17 cellular contexts compared by ENCODE assay signal in genomic region chr7:104958278-104958903, GRCh38. TPM values are rescaled to one million over a fixed set of nuclear protein-coding genes. Genes with fewer than 3 reads are reported as not detected.
DNase-seq lines count a peak whose midpoint lies in the region; ATAC-seq and TF ChIP-seq lines count a peak whose summit lies in the region.
"Had no signal": no experiment of that assay in that cellular context is flagged by ENCODE, and none has a peak within 500 bp of the region (broad histone marks: within the 10 kb centered on the region; RNA-seq: fewer than 3 reads in every experiment).

No MANE protein-coding gene starts in this region.

- peaks cover 16% of the 10 kb centered on the region for H3K4me1 Mint-ChIP-seq in activated naive CD4-positive, alpha-beta T cell treated with anti-CD3 and anti-CD28 coated beads, Interleukin-2, amount 50 U/mL, for 24 hours
- H3K4me1 Mint-ChIP-seq in activated naive CD4-positive, alpha-beta T cell treated with anti-CD3 and anti-CD28 coated beads for 36 hours (ENCODE audit: low read depth): peaks cover 23% of the 10 kb centered on the region

- 51 to 67% methylated on average over 4 of the region's 4 CpGs for WGBS in upper lobe of left lung, 2 donors

- TF ChIP-seq POLR2A in upper lobe of left lung (IDR thresholded peaks at IDR 0.05): no peak

- H3K9me3 ChIP-seq in mucosa of descending colon: no peaks in the 10 kb centered on the region
- no peaks in the 10 kb centered on the region for H3K9me3 ChIP-seq in upper lobe of left lung
- no peaks in the 10 kb centered on the region for H3K9me3 ChIP-seq in left lung

- no peak for TF ChIP-seq CTCF in coronary artery (IDR thresholded peaks at IDR 0.05)
- TF ChIP-seq CTCF in mucosa of descending colon (IDR thresholded peaks at IDR 0.05): no peak
- no peak for TF ChIP-seq CTCF in upper lobe of left lung (IDR thresholded peaks at IDR 0.05)
- no peak for TF ChIP-seq CTCF in left lung (IDR thresholded peaks at IDR 0.05)

- CTCF ChIA-PET in activated naive CD4-positive, alpha-beta T cell treated with anti-CD3 and anti-CD28 coated beads for 36 hours (lab: Charles Lee): interaction anchor here (0.6 kb wide), 1 partner anchor 1033 kb away, joined by 3 read pairs; no protein-coding TSS in a partner anchor

- H3K36me3 ChIP-seq in mucosa of descending colon (ENCODE audit: low read depth) (no peaks in the 10 kb centered on the region), upper lobe of left lung (no peaks in the 10 kb centered on the region), left lung (no peaks in the 10 kb centered on the region)

- H3K27ac ChIP-seq in coronary artery: peak overlapping the region; percentile 80 to 82
- H3K27ac ChIP-seq in upper lobe of left lung: peak overlapping the region in 3 of 4 donors; percentile 1 to 73 (median 49)
- H3K27ac ChIP-seq in left lung: peak overlapping the region in 1 of 2 donors; percentile 13
- H3K27ac ChIP-seq: PC-9, SK-N-MC had no signal

- H3K4me1 ChIP-seq in mucosa of descending colon (ENCODE audit: low read depth): peaks cover 33% of the 10 kb centered on the region
- H3K4me1 ChIP-seq in upper lobe of left lung: peaks cover 18 to 72% (median 38%) of the 10 kb centered on the region in 4 donors
- peaks cover 10 to 53% of the 10 kb centered on the region in 2 donors for H3K4me1 ChIP-seq in left lung

- peaks cover 1% of the 10 kb centered on the region for H3K36me3 Mint-ChIP-seq in activated naive CD4-positive, alpha-beta T cell treated with anti-CD3 and anti-CD28 coated beads, Interleukin-2, amount 50 U/mL, for 24 hours
- H3K36me3 Mint-ChIP-seq in activated naive CD4-positive, alpha-beta T cell treated with anti-CD3 and anti-CD28 coated beads for 36 hours (ENCODE audit: low read depth): peaks cover 7% of the 10 kb centered on the region

- no peak for TF ChIP-seq EP300 in upper lobe of left lung (IDR thresholded peaks at IDR 0.05)

- H3K4me3 ChIP-seq in coronary artery (no peak overlapping the region), mucosa of descending colon (no peak overlapping the region), upper lobe of left lung (no peak overlapping the region), left lung (no peak overlapping the region)
- H3K4me3 ChIP-seq: PC-9, SK-N-MC had no signal

- ATAC-seq in mucosa of descending colon: peak; percentile 12
- ATAC-seq in upper lobe of left lung (ENCODE audit: low FRiP score in 2 of 2): no peak
- ATAC-seq in left lung: no peak

- no peak overlapping the region for H3K4me3 Mint-ChIP-seq in activated naive CD4-positive, alpha-beta T cell treated with anti-CD3 and anti-CD28 coated beads, Interleukin-2, amount 50 U/mL, for 24 hours
- H3K4me3 Mint-ChIP-seq in activated naive CD4-positive, alpha-beta T cell treated with anti-CD3 and anti-CD28 coated beads for 36 hours: no peak overlapping the region
- H3K4me3 Mint-ChIP-seq: endodermal cell had no signal

- DNase-seq in activated naive CD4-positive, alpha-beta T cell treated with anti-CD3 and anti-CD28 coated beads for 36 hours: no peak
- DNase-seq in coronary artery (ENCODE audit: low spot score): no peak
- peak in 1 of 3 donors; percentile 63 for DNase-seq in mucosa of descending colon
- no peak for DNase-seq in upper lobe of left lung
- DNase-seq in left lung: no peak
- DNase-seq in SKM-1 treated with dmso at 0.1 percent for 144 hours (lab: John Stamatoyannopoulos, UW; ENCODE audit: unreplicated experiment): no peak
- no peak for DNase-seq in midbrain (lab: John Stamatoyannopoulos, UW)
- DNase-seq: ACHN; endodermal cell; mesendoderm; NCI-H187 treated with DMSO at 0.1 percent for 48 hours; NCI-H524 treated with DMSO at 0.1 percent for 48 hours; occipital lobe; PC-9; stimulated activated naive CD4-positive, alpha-beta T cell had no signal

- H3K27me3 ChIP-seq in upper lobe of left lung: no peaks in the 10 kb centered on the region
- H3K27me3 ChIP-seq in left lung: no peaks in the 10 kb centered on the region

- H3K27me3 Mint-ChIP-seq in activated naive CD4-positive, alpha-beta T cell treated with anti-CD3 and anti-CD28 coated beads, Interleukin-2, amount 50 U/mL, for 24 hours: no peaks in the 10 kb centered on the region
- H3K27me3 Mint-ChIP-seq in activated naive CD4-positive, alpha-beta T cell treated with anti-CD3 and anti-CD28 coated beads for 36 hours (ENCODE audit: low read depth): no peaks in the 10 kb centered on the region

- intact Hi-C loops in activated naive CD4-positive, alpha-beta T cell treated with anti-CD3 and anti-CD28 coated beads for 36 hours (cut with micrococcal nuclease): no loop called here
- intact Hi-C loops in mucosa of descending colon (cut with DNase I, micrococcal nuclease): no loop called here
- intact Hi-C loops in left lung (cut with DNase I): no loop called here

- no peaks in the 10 kb centered on the region for H3K9me3 Mint-ChIP-seq in activated naive CD4-positive, alpha-beta T cell treated with anti-CD3 and anti-CD28 coated beads, Interleukin-2, amount 50 U/mL, for 24 hours
- H3K9me3 Mint-ChIP-seq in activated naive CD4-positive, alpha-beta T cell treated with anti-CD3 and anti-CD28 coated beads for 36 hours: no peaks in the 10 kb centered on the region
- H3K9me3 Mint-ChIP-seq: endodermal cell had no signal

- peak overlapping the region; percentile 7 for H3K27ac Mint-ChIP-seq in activated naive CD4-positive, alpha-beta T cell treated with anti-CD3 and anti-CD28 coated beads, Interleukin-2, amount 50 U/mL, for 24 hours
- no peak overlapping the region for H3K27ac Mint-ChIP-seq in activated naive CD4-positive, alpha-beta T cell treated with anti-CD3 and anti-CD28 coated beads for 36 hours
- H3K27ac Mint-ChIP-seq: endodermal cell had no signal

RNA-seq across cellular contexts. Expression of gene KMT2E, which starts 55.6 kb away (rescaled TPM):
- 10 to 100 TPM; 63.3 to 63.4 TPM for total RNA-seq in activated naive CD4-positive, alpha-beta T cell treated with anti-CD3 and anti-CD28 coated beads for 36 hours
- total RNA-seq in mucosa of descending colon (100 to 1,000 TPM; 115 to 135 (median 132) TPM), upper lobe of left lung (100 to 1,000 TPM in 3 of 6 donors, 10 to 100 TPM in 3; 77.3 to 182 (median 105) TPM), left lung (10 to 100 TPM; 74.5 to 96.2 TPM)
